In the genomic region with DNA sequence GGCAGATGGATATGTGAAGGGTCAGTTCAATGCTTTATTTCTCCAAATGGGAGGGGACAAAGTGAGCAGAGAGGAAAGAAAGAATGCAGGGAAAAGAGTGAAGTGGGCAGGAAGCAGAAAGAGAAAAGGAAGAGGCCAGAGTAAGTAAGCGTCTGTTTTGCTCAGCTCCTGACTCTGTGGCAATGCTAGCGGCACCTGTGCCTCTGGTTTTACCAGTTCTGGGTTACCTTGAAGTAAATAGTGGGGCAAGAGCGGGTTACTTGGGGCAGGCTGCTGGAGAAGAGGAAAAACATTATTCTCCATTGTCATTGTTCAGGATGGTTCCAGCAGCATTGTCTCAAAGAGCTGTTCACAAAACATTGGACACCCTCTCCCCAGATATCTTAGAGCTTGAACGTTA, we compare ENCODE assay signal across 30 cellular contexts. TPM values are rescaled to one million over a fixed set of nuclear protein-coding genes. Genes with fewer than 3 reads are reported as not detected.
DNase-seq lines count a peak whose midpoint lies in the region; ATAC-seq, FAIRE-seq and TF ChIP-seq lines count a peak whose summit lies in the region.
"Had no signal": no experiment of that assay in that cellular context is flagged by ENCODE, and none has a peak within 500 bp of the region (broad histone marks: within the 10 kb centered on the region; RNA-seq: fewer than 3 reads in every experiment).

No MANE protein-coding gene starts in this region.

- ATAC-seq in HG02884 (IDR thresholded peaks at IDR 0.05; ENCODE audit: unreplicated experiment), result no peak
- ATAC-seq in GM18511 (IDR thresholded peaks at IDR 0.05; ENCODE audit: unreplicated experiment), result no peak
- ATAC-seq: Panc1 had no signal

- in situ Hi-C loops in T47D (cut with HindIII; ENCODE audit: low pct_unique_long_range_greater_than_20kb, low sequenced_read_pairs), result no loop called here
- in situ Hi-C loops in mammary epithelial cell (cut with MboI; ENCODE audit: low sequenced_read_pairs in 2 of 2), result loop anchor here (25.0 kb wide), 2 partner anchors 336 to 361 kb away; a partner anchor contains a TSS

- dilution Hi-C loops in mammary epithelial cell (cut with HindIII; ENCODE audit: low sequenced_read_pairs), result no loop called here

- H3K27me3 ChIP-seq in mammary epithelial cell (ENCODE audit: insufficient read depth, low read length), result no peaks in the 10 kb centered on the region
- H3K27me3 ChIP-seq in bronchial epithelial cell (ENCODE audit: control insufficient read depth, insufficient read depth, low read length), result peaks cover 3% of the 10 kb centered on the region
- no peaks in the 10 kb centered on the region for H3K27me3 ChIP-seq in neutrophil
- no peaks in the 10 kb centered on the region for H3K27me3 ChIP-seq in vagina

- 82% methylated on average over 4 of the region's 4 CpGs for WGBS in mammary epithelial cell (ENCODE audit: low coverage, missing lambda C conversion rate)

- H3K4me3 ChIP-seq in mammary epithelial cell (replicated peaks in 1 of 3; ENCODE audit: insufficient read depth in 1 of 3, low read depth in 2 of 3, low read length in 3 of 3), result no peak overlapping the region
- H3K4me3 ChIP-seq in bronchial epithelial cell (ENCODE audit: low read depth, low read length), result no peak overlapping the region
- H3K4me3 ChIP-seq in neutrophil (ENCODE audit: low read depth in 1 of 2, low read length in 1 of 2), result peak overlapping the region; percentile 54 to 60
- no peak overlapping the region for H3K4me3 ChIP-seq in vagina
- H3K4me3 ChIP-seq: HAP-1, SK-N-MC had no signal

- H3K9me3 ChIP-seq in mammary epithelial cell (replicated peaks; ENCODE audit: insufficient read depth, low read length) (no peaks in the 10 kb centered on the region), neutrophil (no peaks in the 10 kb centered on the region), vagina (no peaks in the 10 kb centered on the region)
- H3K9me3 ChIP-seq: BE2C, HAP-1 had no signal

- H3K36me3 ChIP-seq in mammary epithelial cell (ENCODE audit: insufficient read depth, low read length) (no peaks in the 10 kb centered on the region), bronchial epithelial cell (ENCODE audit: control insufficient read depth, insufficient read depth, low read length) (no peaks in the 10 kb centered on the region), neutrophil (no peaks in the 10 kb centered on the region), vagina (no peaks in the 10 kb centered on the region)
- H3K36me3 ChIP-seq: BE2C, HAP-1 had no signal

- CTCF ChIA-PET in mammary epithelial cell (lab: Charles Lee; ENCODE audit: low non-redundant PET), result no interaction called here

- peak; percentile 26 to 89 for DNase-seq in T47D (ENCODE audit: low read depth in 1 of 2, low spot score in 1 of 2)
- DNase-seq in mammary epithelial cell, result no peak
- DNase-seq in bronchial epithelial cell (ENCODE audit: low read depth), result peak; percentile 12
- no peak for DNase-seq in vagina (ENCODE audit: extremely low spot score in 2 of 2)
- no peak for DNase-seq in germinal center (ENCODE audit: low spot score)
- DNase-seq: 8988T, ACHN, BE2C, DMS153, DND-41, GOT3, HFFc6, NCI-H1048, NCI-H1417, NCI-H1694, NCI-H2029 treated with DMSO at 0.1 percent for 48 hours, NCI-H446 treated with DMSO at 0.1 percent for 48 hours, NCI-H526, NCI-H82, SHP77 had no signal

- no TSS peak for BruUV-seq in mammary epithelial cell (replicated peaks; lab: Mats Ljungman, UMichigan)

- TF ChIP-seq CTCF in mammary epithelial cell (conservative IDR thresholded peaks at IDR 0.05 in 1 of 2, IDR thresholded peaks at IDR 0.05 in 1 of 2; ENCODE audit: extremely low read depth in 1 of 2, insufficient read depth in 1 of 2, low read depth in 1 of 2, low read length in 2 of 2) (no peak), bronchial epithelial cell (IDR thresholded peaks at IDR 0.05; ENCODE audit: insufficient read depth, low read length, severe bottlenecking) (no peak), neutrophil (IDR thresholded peaks at IDR 0.05) (no peak), vagina (IDR thresholded peaks at IDR 0.05) (no peak)

- H2AFZ ChIP-seq in mammary epithelial cell (ENCODE audit: low read depth, low read length), result no peak overlapping the region

- H3K27ac ChIP-seq in mammary epithelial cell (ENCODE audit: insufficient read depth, low read depth, low read length) (no peak overlapping the region), neutrophil (peak overlapping the region; percentile 93), vagina (no peak overlapping the region)
- H3K27ac ChIP-seq: KMS-11, RWPE1, SK-N-MC had no signal

- no peak for FAIRE-seq in bronchial epithelial cell (lab: Jason Lieb, UNC)
- FAIRE-seq: GM18507 had no signal

- intact Hi-C loops in mammary epithelial cell (cut with micrococcal nuclease) (no loop called here), vagina (cut with DNase I) (no loop called here)

- no peak overlapping the region for H3K4me2 ChIP-seq in mammary epithelial cell (ENCODE audit: insufficient read depth, low read depth, low read length)
- H3K4me2 ChIP-seq: KMS-11 had no signal

- no peaks in the 10 kb centered on the region for H3K79me2 ChIP-seq in mammary epithelial cell (ENCODE audit: insufficient read depth, low read length)

- no peak for TF ChIP-seq POLR2A in vagina (IDR thresholded peaks at IDR 0.05)

- H3K4me1 ChIP-seq in mammary epithelial cell (ENCODE audit: insufficient read depth, low read length) (no peaks in the 10 kb centered on the region), neutrophil (ENCODE audit: control insufficient read depth in 1 of 2, insufficient read depth in 1 of 2, low read depth in 1 of 2, low read length in 1 of 2) (peaks cover 48 to 57% of the 10 kb centered on the region in 2 experiments), vagina (no peaks in the 10 kb centered on the region)
- H3K4me1 ChIP-seq: BE2C, HAP-1 had no signal

- no peak overlapping the region for H3K9ac ChIP-seq in mammary epithelial cell (ENCODE audit: insufficient read depth, low read length)
- H3K9ac ChIP-seq: KMS-11 had no signal

- no peaks in the 10 kb centered on the region for H4K20me1 ChIP-seq in mammary epithelial cell (ENCODE audit: insufficient read depth, low read length)

RNA-seq across cellular contexts. Expression of a gene that starts 1.9 kb away (rescaled TPM):
- total RNA-seq in mammary epithelial cell (not detected), bronchial epithelial cell (not detected in 2 replicates), vagina (not detected)
- polyA plus RNA-seq in mammary epithelial cell, result not detected
- polyA minus RNA-seq in mammary epithelial cell, result not detected
- total RNA-seq: HFFc6 had no signal
- polyA plus RNA-seq: IgD-negative memory B cell had no signal

RNA-seq across cellular contexts. Expression of a gene that starts 39.5 kb away (rescaled TPM):
- 100 to 1,000 TPM; 111 to 118 TPM for total RNA-seq in mammary epithelial cell
- polyA plus RNA-seq in mammary epithelial cell, result 155 TPM
- polyA minus RNA-seq in mammary epithelial cell, result 123 TPM
- total RNA-seq in bronchial epithelial cell, result 60.6 and 69.9 TPM in 2 replicates
- 127 TPM for total RNA-seq in vagina

RNA-seq across cellular contexts. Expression of a gene that starts 40.6 kb away (rescaled TPM):
- total RNA-seq in mammary epithelial cell, result not detected
- not detected for polyA plus RNA-seq in mammary epithelial cell
- polyA minus RNA-seq in mammary epithelial cell, result not detected
- not detected in 2 replicates for total RNA-seq in bronchial epithelial cell
- not detected for total RNA-seq in vagina
- total RNA-seq: HFFc6 had no signal
- polyA plus RNA-seq: IgD-negative memory B cell had no signal

Comparison
In these comparisons a context has a peak if more than half of its experiments do, and no peak if none do; other contexts are left out.
1. DNase-seq: peak in T47D (2 of 2) and bronchial epithelial cell (single experiment); none in mammary epithelial cell (single experiment), vagina (0 of 2) and germinal center (single experiment).
2. H3K4me3 ChIP-seq: peak in neutrophil (2 of 2); none in mammary epithelial cell (0 of 3), bronchial epithelial cell (single experiment) and vagina (0 of 2).